8 cellular contexts compared by ENCODE assay signal in genomic region chr1:2199042-2199810, GRCh38. TPM values are rescaled to one million over a fixed set of nuclear protein-coding genes. Genes with fewer than 3 reads are reported as not detected.
DNase-seq lines count a peak whose midpoint lies in the region; ATAC-seq and TF ChIP-seq lines count a peak whose summit lies in the region.

No MANE protein-coding gene starts in this region.

- DNase-seq in COLO829 (ENCODE audit: low spot score) (peak; percentile 81), RWPE1 (ENCODE audit: low spot score) (peak; percentile 68), foreskin keratinocyte (peak; percentile 60 to 77), neural crest cell (ENCODE audit: low read depth, low spot score) (peak; percentile 47), stomach (peak; percentile 88)
- DNase-seq in activated gamma-delta T cell treated with anti-CD3 and anti-CD28 coated beads, Interleukin-2, amount 50 U/mL, for 16 hours (ENCODE audit: low read depth) = peak; percentile 76

- CTCF ChIA-PET in RWPE1 (lab: Yijun Ruan, JAX) = interaction anchor here (0.6 kb wide), 1 partner anchor 116 kb away, joined by 3 read pairs; no protein-coding TSS in a partner anchor

- no peaks in the 10 kb centered on the region for H3K9me3 ChIP-seq in stomach

- H3K36me3 ChIP-seq in stomach = no peaks in the 10 kb centered on the region

- H3K27me3 ChIP-seq in foreskin keratinocyte (no peaks in the 10 kb centered on the region), stomach (no peaks in the 10 kb centered on the region)

- TF ChIP-seq EP300 in stomach (IDR thresholded peaks at IDR 0.05) = no peak

- H3K4me3 ChIP-seq in stomach = peak overlapping the region; percentile 37 to 50 (median 44)

- H3K4me3 Mint-ChIP-seq in neural crest cell = peak overlapping the region; percentile 82

- intact Hi-C loops in stomach (cut with DNase I; ENCODE audit: low total_unique reads) = loop anchor here (5.0 kb wide), 1 partner anchor 183 kb away; no protein-coding TSS in a partner anchor

- POLR2A ChIA-PET in RWPE1 (lab: Yijun Ruan, JAX; ENCODE audit: low non-redundant PET) = interaction anchor here (0.5 kb wide), 1 partner anchor 10 kb away, joined by 5 read pairs; no protein-coding TSS in a partner anchor

- H3K27me3 Mint-ChIP-seq in neural crest cell (ENCODE audit: low read depth) = no peaks in the 10 kb centered on the region

- peak overlapping the region; percentile 97 for H3K27ac ChIP-seq in RWPE1
- no peak overlapping the region for H3K27ac ChIP-seq in foreskin keratinocyte
- H3K27ac ChIP-seq in stomach = peak overlapping the region; percentile 81 to 98 (median 91)

- ATAC-seq in HG02852 (IDR thresholded peaks at IDR 0.05; ENCODE audit: unreplicated experiment) (peak; percentile 33), foreskin keratinocyte (peak; percentile 73), HG03432 (IDR thresholded peaks at IDR 0.05; ENCODE audit: unreplicated experiment) (no peak)

- TF ChIP-seq POLR2A in stomach (IDR thresholded peaks at IDR 0.05) = peak in 1 of 4 donors; percentile 57

- peaks cover 10% of the 10 kb centered on the region for H3K4me1 Mint-ChIP-seq in neural crest cell

- H3K4me1 ChIP-seq in foreskin keratinocyte (no peaks in the 10 kb centered on the region), stomach (peaks cover 44 to 65% (median 60%) of the 10 kb centered on the region in 4 donors)

- H3K36me3 Mint-ChIP-seq in neural crest cell (ENCODE audit: low read depth) = no peaks in the 10 kb centered on the region

- H3K27ac Mint-ChIP-seq in neural crest cell (ENCODE audit: unreplicated experiment) = peak overlapping the region; percentile 36

- no peaks in the 10 kb centered on the region for H3K9me3 Mint-ChIP-seq in neural crest cell

- WGBS in stomach, 5 donors = 1 to 9% (median 6%) methylated on average over 19 to 24 of the region's 24 CpGs

- TF ChIP-seq CTCF in RWPE1 (conservative IDR thresholded peaks at IDR 0.05; ENCODE audit: low read depth) (no peak), foreskin keratinocyte (conservative IDR thresholded peaks at IDR 0.05) (peak; percentile 45), neural crest cell (conservative IDR thresholded peaks at IDR 0.05) (no peak), stomach (IDR thresholded peaks at IDR 0.05) (no peak)

RNA-seq across cellular contexts. Expression of gene FAAP20, which starts 4.7 kb away (rescaled TPM):
- total RNA-seq in foreskin keratinocyte (30.3 and 32.0 TPM in 2 replicates), neural crest cell (80.9 and 93.7 TPM in 2 replicates), stomach (100 to 1,000 TPM in 1 of 5 donors, 10 to 100 TPM in 3, 1 to 10 TPM in 1; 8.2 to 170 (median 25.8) TPM)
- polyA plus RNA-seq in foreskin keratinocyte (82.5 and 103 TPM in 2 replicates), stomach (100 to 1,000 TPM in 2 of 3 donors, 10 to 100 TPM in 1; 91.3 to 120 (median 101) TPM)

RNA-seq across cellular contexts. Expression of gene SKI, which starts 28.9 kb away (rescaled TPM):
- 23.8 and 24.6 TPM in 2 replicates for total RNA-seq in foreskin keratinocyte
- polyA plus RNA-seq in foreskin keratinocyte = 9.3 and 10.7 TPM in 2 replicates
- total RNA-seq in neural crest cell = 58.9 and 62.0 TPM in 2 replicates
- total RNA-seq in stomach = 10 to 100 TPM; 18.7 to 84.0 (median 32.7) TPM
- 10 to 100 TPM in 2 of 3 donors, 1 to 10 TPM in 1; 7.4 to 14.8 (median 13.9) TPM for polyA plus RNA-seq in stomach
